Comparison of ENCODE assay signal across 13 cellular contexts in genomic region chr4:39591290-39591689, GRCh38. TPM values are rescaled to one million over a fixed set of nuclear protein-coding genes. Genes with fewer than 3 reads are reported as not detected.
A peak's percentile ranks its signal among the peaks of the same experiment; 100 is the strongest.
DNase-seq lines count a peak whose midpoint lies in the region; TF ChIP-seq lines count a peak whose summit lies in the region.
"Had no signal": no experiment of that assay in that cellular context is flagged by ENCODE, and none has a peak within 500 bp of the region (broad histone marks: within the 10 kb centered on the region; RNA-seq: fewer than 3 reads in every experiment).

No MANE protein-coding gene starts in this region.

- no peak for TF ChIP-seq POLR2A in stomach (IDR thresholded peaks at IDR 0.05)

- DNase-seq in DMS53 (lab: John Stamatoyannopoulos, UW) (peak; percentile 55), DMS53 treated with DMSO at 0.1 percent for 48 hours (lab: John Stamatoyannopoulos, UW; ENCODE audit: unreplicated experiment) (no peak), NCI-H748 treated with DMSO at 0.1 percent for 48 hours (lab: John Stamatoyannopoulos, UW) (peak; percentile 5), mammary epithelial cell (peak; percentile 31), stomach (peak; percentile 32), putamen (ENCODE audit: low spot score) (no peak)
- DNase-seq in activated effector memory CD4-positive, alpha-beta T cell treated with Interleukin-2 at 50 U/mL for 16 hours = no peak
- DNase-seq in stimulated activated CD4-positive, alpha-beta T cell treated with anti-CD3 and anti-CD28 coated beads, Interleukin-15, amount 100 ng/mL, for 24 hours = no peak
- DNase-seq: midbrain; NCI-H1105 treated with DMSO at 0.1 percent for 48 hours; stimulated activated CD4-positive, alpha-beta T cell treated with anti-CD3 and anti-CD28 coated beads, Interleukin-4, amount 100 ng/mL, for 1 hour; stimulated activated naive CD8-positive, alpha-beta T cell treated with anti-CD3 and anti-CD28 coated beads, Interleukin-15, amount 100 ng/mL, for 72 hours had no signal

- H3K9ac ChIP-seq in mammary epithelial cell (ENCODE audit: insufficient read depth, low read length) = no peak overlapping the region

- 57% methylated on average over 5 of the region's 5 CpGs for WGBS in mammary epithelial cell (ENCODE audit: low coverage, missing lambda C conversion rate)
- 29 to 55% (median 35%) methylated on average over 5 of the region's 5 CpGs for WGBS in stomach, 5 donors

- H3K36me3 ChIP-seq in mammary epithelial cell (ENCODE audit: insufficient read depth, low read length) (no peaks in the 10 kb centered on the region), stomach (peaks cover 0 to 15% (median 5%) of the 10 kb centered on the region in 4 donors)

- H2AFZ ChIP-seq in mammary epithelial cell (ENCODE audit: low read depth, low read length) = no peak overlapping the region

- intact Hi-C loops in mammary epithelial cell (cut with micrococcal nuclease) = loop anchor here (1.0 kb wide), 1 partner anchor 122 kb away; no protein-coding TSS in a partner anchor
- intact Hi-C loops in stomach (cut with DNase I; ENCODE audit: low total_unique reads) = no loop called here

- in situ Hi-C loops in mammary epithelial cell (cut with MboI; ENCODE audit: low sequenced_read_pairs in 2 of 2) = no loop called here

- H3K27ac ChIP-seq in mammary epithelial cell (ENCODE audit: insufficient read depth, low read depth, low read length) = no peak overlapping the region
- peak overlapping the region in 1 of 5 donors; percentile 12 for H3K27ac ChIP-seq in stomach
- H3K27ac ChIP-seq: 22Rv1 had no signal

- H3K27me3 ChIP-seq in mammary epithelial cell (ENCODE audit: insufficient read depth, low read length) = no peaks in the 10 kb centered on the region
- H3K27me3 ChIP-seq in stomach = no peaks in the 10 kb centered on the region

- no peaks in the 10 kb centered on the region for H3K9me3 ChIP-seq in mammary epithelial cell (replicated peaks; ENCODE audit: insufficient read depth, low read length)
- H3K9me3 ChIP-seq in stomach = no peaks in the 10 kb centered on the region

- no TSS peak for BruUV-seq in mammary epithelial cell (replicated peaks; lab: Mats Ljungman, UMichigan)

- CTCF ChIA-PET in mammary epithelial cell (lab: Charles Lee; ENCODE audit: low non-redundant PET) = interaction anchor here (0.6 kb wide), 1 partner anchor 122 kb away, joined by 6 read pairs; no protein-coding TSS in a partner anchor

- no peaks in the 10 kb centered on the region for H3K79me2 ChIP-seq in mammary epithelial cell (ENCODE audit: insufficient read depth, low read length)

- dilution Hi-C loops in mammary epithelial cell (cut with HindIII; ENCODE audit: low sequenced_read_pairs) = no loop called here

- no peak overlapping the region for H3K4me2 ChIP-seq in mammary epithelial cell (ENCODE audit: insufficient read depth, low read depth, low read length)

- H4K20me1 ChIP-seq in mammary epithelial cell (ENCODE audit: insufficient read depth, low read length) = no peaks in the 10 kb centered on the region

- H3K4me1 ChIP-seq in mammary epithelial cell (ENCODE audit: insufficient read depth, low read length) (no peaks in the 10 kb centered on the region), stomach (peaks cover 0 to 12% (median 2%) of the 10 kb centered on the region in 4 donors)

- H3K4me3 ChIP-seq in mammary epithelial cell (replicated peaks in 1 of 3; ENCODE audit: insufficient read depth in 1 of 3, low read depth in 2 of 3, low read length in 3 of 3) (no peak overlapping the region), stomach (no peak overlapping the region)

- TF ChIP-seq CTCF in mammary epithelial cell (conservative IDR thresholded peaks at IDR 0.05 in 1 of 2, IDR thresholded peaks at IDR 0.05 in 1 of 2; ENCODE audit: extremely low read depth in 1 of 2, insufficient read depth in 1 of 2, low read depth in 1 of 2, low read length in 2 of 2) = peak; percentile 23 to 46
- TF ChIP-seq CTCF in stomach (IDR thresholded peaks at IDR 0.05) = peak in 3 of 7 experiments; percentile 17 to 61 (median 18)

- TF ChIP-seq EP300 in stomach (IDR thresholded peaks at IDR 0.05) = no peak

RNA-seq across cellular contexts. Expression of gene SMIM14, which starts 47.4 kb away (rescaled TPM):
- total RNA-seq in mammary epithelial cell (10 to 100 TPM; 15.7 to 26.8 TPM), stomach (10 to 100 TPM; 11.1 to 72.9 (median 24.0) TPM)
- polyA plus RNA-seq in mammary epithelial cell (6.6 TPM), stomach (10 to 100 TPM; 16.4 to 83.6 (median 41.4) TPM)
- 27.0 TPM for polyA minus RNA-seq in mammary epithelial cell

Comparison
In these comparisons a context has a peak if more than half of its experiments do, and no peak if none do; other contexts are left out.
1. DNase-seq: peak in DMS53 (single experiment), NCI-H748 treated with DMSO at 0.1 percent for 48 hours (single experiment), mammary epithelial cell (single experiment) and stomach (single experiment); none in DMS53 treated with DMSO at 0.1 percent for 48 hours (single experiment), activated effector memory CD4-positive, alpha-beta T cell treated with Interleukin-2 at 50 U/mL for 16 hours (single experiment), stimulated activated CD4-positive, alpha-beta T cell treated with anti-CD3 and anti-CD28 coated beads, Interleukin-15, amount 100 ng/mL, for 24 hours (single experiment) and putamen (single experiment).